ENCODE assay signal across 8 cellular contexts in genomic region chr5:56588636-56589485, GRCh38.
A peak's percentile ranks its signal among the peaks of the same experiment; 100 is the strongest.
DNase-seq lines count a peak whose midpoint lies in the region; ATAC-seq, FAIRE-seq and TF ChIP-seq lines count a peak whose summit lies in the region.

No MANE protein-coding gene starts in this region.

- FAIRE-seq in GM18507 (lab: Jason Lieb, UNC) (peak; percentile 97), H54 (lab: Jason Lieb, UNC) (no peak)

- POLR2A ChIA-PET in naive thymus-derived CD8-positive, alpha-beta T cell (lab: Charles Lee): interaction anchor here (0.7 to 2.0 kb wide), 4 partner anchors 10 to 249 kb away, joined by 3 to 8 read pairs (median 4); no protein-coding TSS in a partner anchor

- TF ChIP-seq POLR2A in NB4 (IDR thresholded peaks at IDR 0.05; ENCODE audit: extremely low read depth, insufficient read length) (no peak), H54 (IDR thresholded peaks at IDR 0.05; ENCODE audit: low read depth, low read length) (no peak)

- peak overlapping the region; percentile 73 to 95 (median 88) for H3K27ac Mint-ChIP-seq in naive thymus-derived CD8-positive, alpha-beta T cell

- peak overlapping the region in 9 of 10 donors; percentile 11 to 73 (median 54) for H3K4me3 Mint-ChIP-seq in naive thymus-derived CD8-positive, alpha-beta T cell

- DNase-seq in GM18507 (ENCODE audit: extremely low spot score, insufficient read length, low read depth) (peak; percentile 62), NB4 (ENCODE audit: low read depth) (peak; percentile 35), pons (ENCODE audit: low spot score) (no peak), H54 (ENCODE audit: insufficient read length, low spot score) (no peak), OCI-M1 (lab: John Stamatoyannopoulos, UW) (no peak)
- DNase-seq in activated gamma-delta T cell treated with anti-CD3 and anti-CD28 coated beads, Interleukin-2, amount 50 U/mL, for 16 hours (ENCODE audit: low read depth): peak; percentile 44
- DNase-seq in naive thymus-derived CD8-positive, alpha-beta T cell: peak; percentile 19 to 81 (median 54)

- peaks cover 23 to 69% (median 41%) of the 10 kb centered on the region in 4 donors for H3K4me1 Mint-ChIP-seq in naive thymus-derived CD8-positive, alpha-beta T cell

- no peak for TF ChIP-seq CTCF in NB4 (IDR thresholded peaks at IDR 0.05; ENCODE audit: low read depth, low read length)

- no peak overlapping the region for H3K4me3 ChIP-seq in NB4 (ENCODE audit: low read depth, low read length)

- H3K36me3 Mint-ChIP-seq in naive thymus-derived CD8-positive, alpha-beta T cell: no peaks in the 10 kb centered on the region

- H3K9me3 Mint-ChIP-seq in naive thymus-derived CD8-positive, alpha-beta T cell: peaks cover 0 to 4% (median 0%) of the 10 kb centered on the region in 9 donors

- peak; percentile 99 for ATAC-seq in GM21723 (IDR thresholded peaks at IDR 0.05; ENCODE audit: unreplicated experiment)
- peak; percentile 87 to 90 for ATAC-seq in naive thymus-derived CD8-positive, alpha-beta T cell

- no peaks in the 10 kb centered on the region for H3K27me3 Mint-ChIP-seq in naive thymus-derived CD8-positive, alpha-beta T cell

Comparison
In these comparisons a context has a peak if more than half of its experiments do, and no peak if none do; other contexts are left out.
1. DNase-seq: peak in GM18507 (single experiment), NB4 (single experiment), activated gamma-delta T cell treated with anti-CD3 and anti-CD28 coated beads, Interleukin-2, amount 50 U/mL, for 16 hours (single experiment) and naive thymus-derived CD8-positive, alpha-beta T cell (10 of 10); none in pons (single experiment), H54 (single experiment) and OCI-M1 (single experiment).